11 cellular contexts compared by ENCODE assay signal in the genomic region with DNA sequence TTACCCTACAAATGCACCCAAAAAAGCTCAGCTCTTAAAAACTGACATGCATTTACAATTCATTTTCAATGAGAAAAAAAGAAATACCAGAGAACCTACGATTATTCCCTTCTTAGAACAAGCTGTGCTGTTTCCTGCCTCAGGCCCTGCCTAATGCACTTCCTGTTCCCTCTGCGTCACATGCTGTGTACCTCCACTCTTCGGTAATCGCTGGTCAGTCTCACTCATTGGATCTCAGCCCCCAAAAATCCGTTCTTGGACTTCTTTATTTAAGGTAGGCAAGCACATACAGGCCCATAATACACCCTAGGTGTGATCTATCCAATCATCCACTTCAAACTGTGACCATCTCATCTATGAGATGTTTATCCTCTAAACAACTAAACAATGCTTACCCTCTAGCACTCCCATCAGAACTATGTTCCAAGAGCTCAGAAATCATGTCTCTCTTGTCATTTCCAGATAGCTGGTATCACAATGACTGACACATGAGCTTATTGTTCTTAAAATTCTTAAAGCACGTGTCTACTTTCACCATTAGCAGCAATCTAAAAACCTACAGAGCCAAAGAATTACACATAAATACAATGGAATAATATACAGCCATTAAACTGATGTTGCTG.
DNase-seq lines count a peak whose midpoint lies in the region; ATAC-seq and TF ChIP-seq lines count a peak whose summit lies in the region.
"Had no signal": no experiment of that assay in that cellular context is flagged by ENCODE, and none has a peak within 500 bp of the region (broad histone marks: within the 10 kb centered on the region; RNA-seq: fewer than 3 reads in every experiment).

No MANE protein-coding gene starts in this region.

- DNase-seq in dermis blood vessel endothelial cell (peak; percentile 85), lung microvascular endothelial cell (ENCODE audit: low read depth in 2 of 2) (peak; percentile 69 to 79), GM20000 (ENCODE audit: low spot score) (no peak), HPDE6-E6E7 (ENCODE audit: extremely low spot score) (no peak), GDM1 (lab: John Stamatoyannopoulos, UW) (no peak)
- DNase-seq in activated CD4-positive, alpha-beta T cell treated with anti-CD3 and anti-CD28 coated beads, Interleukin-2, amount 50 U/mL, for 48 hours, result no peak
- DNase-seq: activated gamma-delta T cell treated with Interleukin-2 at 50 U/mL for 16 hours had no signal

- peak; percentile 49 for ATAC-seq in HG03565 (IDR thresholded peaks at IDR 0.05; ENCODE audit: unreplicated experiment)
- ATAC-seq: K562 had no signal

- H3K4me1 ChIP-seq in ES-I3 (ENCODE audit: insufficient read depth, low read length), result peaks cover 19% of the 10 kb centered on the region

- no peaks in the 10 kb centered on the region for H3K36me3 ChIP-seq in ES-I3 (ENCODE audit: insufficient read depth, low read length)
- H3K36me3 ChIP-seq: BLaER1 treated with 17β-estradiol and CSF1 and Interleukin-3, amounts not matched to agents 10 nM and 100 nM had no signal

- TF ChIP-seq CTCF in GM20000 (IDR thresholded peaks at IDR 0.05; ENCODE audit: extremely low read depth, missing control alignments), result no peak

- H3K9me3 ChIP-seq in ES-I3 (ENCODE audit: control insufficient read depth, insufficient read depth, low read length), result no peaks in the 10 kb centered on the region
- H3K9me3 ChIP-seq: BLaER1 treated with 17β-estradiol and CSF1 and Interleukin-3, amounts not matched to agents 10 nM and 100 nM had no signal

- H3K9ac ChIP-seq in ES-I3 (ENCODE audit: low read depth, low read length), result peak overlapping the region; percentile 5; the same call in 1 of the 2 replicates
- H3K9ac ChIP-seq: BLaER1 treated with 17β-estradiol and CSF1 and Interleukin-3, amounts not matched to agents 10 nM and 100 nM had no signal

Comparison
In these comparisons a context has a peak if more than half of its experiments do, and no peak if none do; other contexts are left out.
1. DNase-seq: peak in dermis blood vessel endothelial cell (single experiment) and lung microvascular endothelial cell (2 of 2); none in GM20000 (single experiment), activated CD4-positive, alpha-beta T cell treated with anti-CD3 and anti-CD28 coated beads, Interleukin-2, amount 50 U/mL, for 48 hours (0 of 2), HPDE6-E6E7 (single experiment) and GDM1 (single experiment).